ENCODE assay signal across 12 cellular contexts in genomic region chr1:243264718-243265117, GRCh38. TPM values are rescaled to one million over a fixed set of nuclear protein-coding genes. Genes with fewer than 3 reads are reported as not detected.
DNase-seq lines count a peak whose midpoint lies in the region; ATAC-seq and TF ChIP-seq lines count a peak whose summit lies in the region.
"Had no signal": no experiment of that assay in that cellular context is flagged by ENCODE, and none has a peak within 500 bp of the region (broad histone marks: within the 10 kb centered on the region; RNA-seq: fewer than 3 reads in every experiment).

No MANE protein-coding gene starts in this region.

- H3K27ac Mint-ChIP-seq in activated CD4-positive, alpha-beta T cell treated with anti-CD3 and anti-CD28 coated beads for 36 hours: no peak overlapping the region
- peak overlapping the region; percentile 93 for H3K27ac Mint-ChIP-seq in glutamatergic neuron (ENCODE audit: unreplicated experiment)

- H3K9me3 Mint-ChIP-seq in activated CD4-positive, alpha-beta T cell treated with anti-CD3 and anti-CD28 coated beads for 36 hours (ENCODE audit: low read depth): no peaks in the 10 kb centered on the region
- peaks cover 11% of the 10 kb centered on the region for H3K9me3 Mint-ChIP-seq in glutamatergic neuron (ENCODE audit: unreplicated experiment)
- H3K9me3 Mint-ChIP-seq: activated naive CD4-positive, alpha-beta T cell treated with anti-CD3 and anti-CD28 coated beads, Interleukin-2, amount 50 U/mL, for 72 hours; naive B cell had no signal

- H3K4me3 Mint-ChIP-seq in activated CD4-positive, alpha-beta T cell treated with anti-CD3 and anti-CD28 coated beads for 36 hours: no peak overlapping the region
- H3K4me3 Mint-ChIP-seq in glutamatergic neuron (ENCODE audit: unreplicated experiment): peak overlapping the region; percentile 70

- peak; percentile 61 for ATAC-seq in activated CD4-positive, alpha-beta T cell treated with anti-CD3 and anti-CD28 coated beads for 36 hours
- ATAC-seq in HG02759 (IDR thresholded peaks at IDR 0.05; ENCODE audit: unreplicated experiment): no peak
- ATAC-seq: A549 had no signal

- peaks cover 39% of the 10 kb centered on the region for H3K4me1 Mint-ChIP-seq in activated CD4-positive, alpha-beta T cell treated with anti-CD3 and anti-CD28 coated beads for 36 hours
- peaks cover 37% of the 10 kb centered on the region for H3K4me1 Mint-ChIP-seq in glutamatergic neuron (ENCODE audit: low read depth, unreplicated experiment)

- CTCF ChIA-PET in activated CD4-positive, alpha-beta T cell treated with anti-CD3 and anti-CD28 coated beads for 36 hours (lab: Charles Lee): interaction anchor here (0.6 to 1.0 kb wide), 2 partner anchors 10 to 449 kb away, joined by 3 read pairs; no protein-coding TSS in a partner anchor

- H3K27ac ChIP-seq in temporal lobe (ENCODE audit: low read depth, low read length): peak overlapping the region; percentile 30

- intact Hi-C loops in activated CD4-positive, alpha-beta T cell treated with anti-CD3 and anti-CD28 coated beads for 36 hours (cut with DNase I, micrococcal nuclease): no loop called here

- no peaks in the 10 kb centered on the region for H3K27me3 Mint-ChIP-seq in activated CD4-positive, alpha-beta T cell treated with anti-CD3 and anti-CD28 coated beads for 36 hours
- H3K27me3 Mint-ChIP-seq in glutamatergic neuron (ENCODE audit: unreplicated experiment): peaks cover 5% of the 10 kb centered on the region
- H3K27me3 Mint-ChIP-seq: naive B cell had no signal

- TF ChIP-seq CTCF in glutamatergic neuron (IDR thresholded peaks at IDR 0.05; ENCODE audit: partially characterized antibody, unreplicated experiment): no peak

- POLR2A ChIA-PET in activated CD4-positive, alpha-beta T cell treated with anti-CD3 and anti-CD28 coated beads for 36 hours (lab: Charles Lee): no interaction called here

- H3K36me3 Mint-ChIP-seq in activated CD4-positive, alpha-beta T cell treated with anti-CD3 and anti-CD28 coated beads for 36 hours (ENCODE audit: low read depth): peaks cover 7% of the 10 kb centered on the region
- no peaks in the 10 kb centered on the region for H3K36me3 Mint-ChIP-seq in glutamatergic neuron (ENCODE audit: unreplicated experiment)
- H3K36me3 Mint-ChIP-seq: activated naive CD4-positive, alpha-beta T cell treated with anti-CD3 and anti-CD28 coated beads, Interleukin-2, amount 50 U/mL, for 72 hours; naive B cell had no signal

- DNase-seq in activated CD4-positive, alpha-beta T cell treated with anti-CD3 and anti-CD28 coated beads for 36 hours: no peak
- DNase-seq in activated CD4-positive, alpha-beta T cell treated with anti-CD3 and anti-CD28 coated beads, Interleukin-2, amount 50 U/mL, for 4 hours: no peak
- peak; percentile 92 for DNase-seq in SKM-1 (lab: John Stamatoyannopoulos, UW; ENCODE audit: unreplicated experiment)
- DNase-seq in glutamatergic neuron: no peak
- DNase-seq in NCI-H748 treated with DMSO at 0.1 percent for 48 hours (lab: John Stamatoyannopoulos, UW): no peak
- DNase-seq in epidermal melanocyte (ENCODE audit: insufficient read length, low spot score): no peak
- DNase-seq: naive B cell, Peyer's patch had no signal

RNA-seq across cellular contexts. Expression of gene SDCCAG8, which starts 8.9 kb away (rescaled TPM):
- total RNA-seq in activated CD4-positive, alpha-beta T cell treated with anti-CD3 and anti-CD28 coated beads for 36 hours: 10 to 100 TPM; 26.4 to 26.5 TPM
- 52.8 TPM for total RNA-seq in glutamatergic neuron (ENCODE audit: unreplicated experiment)
- total RNA-seq in temporal lobe: 66.1 TPM

RNA-seq across cellular contexts. Expression of gene CEP170, which starts 9.6 kb away (rescaled TPM):
- 10 to 100 TPM; 54.5 to 56.7 TPM for total RNA-seq in activated CD4-positive, alpha-beta T cell treated with anti-CD3 and anti-CD28 coated beads for 36 hours
- total RNA-seq in glutamatergic neuron (ENCODE audit: unreplicated experiment): 450 TPM
- total RNA-seq in temporal lobe: 459 TPM
